In genomic region chr14:55191881-55192616, GRCh38 we compare ENCODE assay signal across 8 cellular contexts. TPM values are rescaled to one million over a fixed set of nuclear protein-coding genes. Genes with fewer than 3 reads are reported as not detected.
DNase-seq lines count a peak whose midpoint lies in the region; ATAC-seq and TF ChIP-seq lines count a peak whose summit lies in the region.

No MANE protein-coding gene starts in this region.

- TF ChIP-seq CTCF in 22Rv1 (IDR thresholded peaks at IDR 0.05) (no peak), fibroblast of villous mesenchyme (IDR thresholded peaks at IDR 0.05; ENCODE audit: insufficient read depth, low read depth, low read length) (no peak)

- H3K4me1 ChIP-seq in SJSA1 (replicated peaks): peaks cover 13% of the 10 kb centered on the region
- H3K4me1 ChIP-seq in skeletal muscle satellite cell (ENCODE audit: control insufficient read depth, insufficient read depth, low read length): peaks cover 19% of the 10 kb centered on the region

- ATAC-seq in GM19328 (IDR thresholded peaks at IDR 0.05; ENCODE audit: unreplicated experiment) (peak; percentile 26), GM21526 (IDR thresholded peaks at IDR 0.05; ENCODE audit: low FRiP score, unreplicated experiment) (no peak)

- H3K9me3 ChIP-seq in SJSA1 (replicated peaks): peaks cover 3% of the 10 kb centered on the region; the same call in 1 of the 2 replicates
- H3K9me3 ChIP-seq in skeletal muscle satellite cell (replicated peaks; ENCODE audit: low read length): no peaks in the 10 kb centered on the region

- H3K36me3 ChIP-seq in SJSA1 (peaks cover 13% of the 10 kb centered on the region), skeletal muscle satellite cell (ENCODE audit: insufficient read depth, low read length) (no peaks in the 10 kb centered on the region)

- H3K4me3 ChIP-seq in SJSA1: peak overlapping the region; percentile 64
- H3K4me3 ChIP-seq in fibroblast of villous mesenchyme (ENCODE audit: low read depth, low read length): peak overlapping the region; percentile 92
- peak overlapping the region; percentile 93 for H3K4me3 ChIP-seq in skeletal muscle satellite cell (ENCODE audit: low read length)

- peak overlapping the region; percentile 86 for H3K4me2 ChIP-seq in skeletal muscle satellite cell (ENCODE audit: low read length)

- peak overlapping the region; percentile 65 for H3K27ac ChIP-seq in 22Rv1
- H3K27ac ChIP-seq in SJSA1: peak overlapping the region; percentile 8; the same call in 1 of the 2 replicates

- intact Hi-C loops in posterior vena cava (cut with DNase I): no loop called here

- peak overlapping the region; percentile 73 for H3K9ac ChIP-seq in skeletal muscle satellite cell (ENCODE audit: low read depth, low read length)

- H3K27me3 ChIP-seq in SJSA1 (replicated peaks) (no peaks in the 10 kb centered on the region), skeletal muscle satellite cell (ENCODE audit: control insufficient read depth, insufficient read depth, low read length) (no peaks in the 10 kb centered on the region)

- no peak for DNase-seq in SJSA1 (ENCODE audit: low read depth in 1 of 2, low spot score in 2 of 2)
- DNase-seq in fibroblast of villous mesenchyme (ENCODE audit: low read depth): no peak
- DNase-seq in cerebellum (ENCODE audit: low spot score): no peak
- DNase-seq in posterior vena cava (ENCODE audit: low spot score): no peak

RNA-seq across cellular contexts. Expression of gene DLGAP5, which starts 0.7 kb away (rescaled TPM):
- total RNA-seq in SJSA1 (2014; rRNA removed; shearing (Covaris generic)): 67.7 and 83.1 TPM in 2 replicates
- 17.4 and 35.0 TPM in 2 replicates for total RNA-seq in fibroblast of villous mesenchyme
- total RNA-seq in skeletal muscle satellite cell (2012; rRNA removed): 22.1 and 24.7 TPM in 2 replicates
- total RNA-seq in cerebellum: 12.6 TPM
- under 1 TPM; 0.10 to 0.69 TPM for total RNA-seq in posterior vena cava
